ENCODE assay signal across 32 cellular contexts in the genomic region with DNA sequence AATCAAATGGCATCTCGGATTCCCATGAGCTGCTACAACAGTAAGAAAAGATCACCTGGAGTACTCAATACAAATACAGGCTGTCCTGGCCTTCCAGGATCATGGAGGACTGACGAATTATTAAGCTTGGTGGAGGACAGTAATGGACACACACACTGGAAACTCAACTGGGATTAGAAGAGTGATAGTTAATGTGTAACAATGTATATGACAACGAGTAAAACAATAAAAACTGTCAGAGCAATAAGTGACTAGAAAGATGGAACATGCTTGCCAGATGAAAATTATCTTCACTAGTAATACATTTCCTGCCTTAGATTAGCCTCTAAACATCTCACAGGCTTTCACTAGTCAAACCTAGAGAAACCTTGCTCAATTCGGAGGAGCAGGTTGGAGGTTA. TPM values are rescaled to one million over a fixed set of nuclear protein-coding genes. Genes with fewer than 3 reads are reported as not detected.
"Had no signal": no experiment of that assay in that cellular context is flagged by ENCODE, and none has a peak within 500 bp of the region (broad histone marks: within the 10 kb centered on the region; RNA-seq: fewer than 3 reads in every experiment).

No MANE protein-coding gene starts in this region.

- H3K4me3 ChIP-seq: colonic mucosa, coronary artery, dorsolateral prefrontal cortex, esophagus muscularis mucosa, esophagus squamous epithelium, gastrocnemius medialis, gastroesophageal sphincter, heart left ventricle, heart right ventricle had no signal

- ATAC-seq: effector memory CD8-positive, alpha-beta T cell; esophagus mucosa; foreskin keratinocyte; gastrocnemius medialis; gastroesophageal sphincter; heart left ventricle; heart right ventricle had no signal

- H3K27ac ChIP-seq: colonic mucosa, coronary artery, dorsolateral prefrontal cortex, epithelial cell of prostate, esophagus muscularis mucosa, esophagus squamous epithelium, foreskin keratinocyte, gastrocnemius medialis, gastroesophageal sphincter, heart left ventricle, heart right ventricle had no signal

- H3K9me3 ChIP-seq: colonic mucosa, gastrocnemius medialis had no signal

- FAIRE-seq: colon, endometrium, endothelial cell of umbilical vein, frontal cortex had no signal

- H3K36me3 ChIP-seq: colonic mucosa, esophagus muscularis mucosa, esophagus squamous epithelium, gastrocnemius medialis, gastroesophageal sphincter, heart left ventricle, heart right ventricle had no signal

- H3K4me1 ChIP-seq: colonic mucosa, esophagus muscularis mucosa, esophagus squamous epithelium, foreskin keratinocyte, gastrocnemius medialis, gastroesophageal sphincter, heart left ventricle, heart right ventricle had no signal

- DNase-seq: colonic mucosa; cortex of kidney; dermis blood vessel endothelial cell; dorsolateral prefrontal cortex; effector CD4-positive, alpha-beta T cell; effector CD8-positive, alpha-beta T cell; effector memory CD4-positive, alpha-beta T cell; effector memory CD8-positive, alpha-beta T cell; endodermal cell; erythroblast; esophagus squamous epithelium; foreskin fibroblast; foreskin keratinocyte; foreskin melanocyte; gastrocnemius medialis; glutamatergic neuron; head of caudate nucleus; heart left ventricle; heart right ventricle had no signal

- H3K27me3 ChIP-seq: colonic mucosa, dorsolateral prefrontal cortex, esophagus muscularis mucosa, esophagus squamous epithelium, foreskin keratinocyte, gastrocnemius medialis, gastroesophageal sphincter, heart left ventricle, heart right ventricle had no signal

RNA-seq across cellular contexts. Expression of a gene that starts 49.2 kb away (rescaled TPM):
- total RNA-seq: colonic mucosa, dermis microvascular lymphatic vessel endothelial cell, endothelial cell of umbilical vein, epithelial cell of proximal tubule, esophagus mucosa, fibroblast of lung, foreskin keratinocyte, glomerular endothelial cell had no signal
